22 cellular contexts compared by ENCODE assay signal in genomic region chr2:226320073-226320948, GRCh38.
"Had no signal": no experiment of that assay in that cellular context is flagged by ENCODE, and none has a peak within 500 bp of the region (broad histone marks: within the 10 kb centered on the region; RNA-seq: fewer than 3 reads in every experiment).

No MANE protein-coding gene starts in this region.

- H3K9me3 ChIP-seq: body of pancreas, left ventricle myocardium inferior, tibial nerve, uterus had no signal

- H3K36me3 ChIP-seq: left ventricle myocardium inferior, tibial nerve had no signal

- ATAC-seq: body of pancreas, esophagus mucosa, right cardiac atrium, WTC11 had no signal

- H3K4me3 ChIP-seq: body of pancreas, left ventricle myocardium inferior, skin epidermis, tibial nerve, uterus had no signal

- H3K4me1 ChIP-seq: body of pancreas, left ventricle myocardium inferior, tibial nerve, uterus had no signal

- DNase-seq: activated gamma-delta T cell treated with Interleukin-2 at 50 U/mL for 16 hours; activated T-cell treated with anti-CD3 and anti-CD28 coated beads, Interleukin-2, amount 50 U/mL, for 1 hour; anterior cingulate cortex; body of pancreas; caudate nucleus; dermis blood vessel endothelial cell; effector memory CD4-positive, alpha-beta T cell; foreskin melanocyte; glutamatergic neuron; hippocampal formation; kidney glomerular epithelial cell; left ventricle myocardium inferior; naive B cell; right cardiac atrium; stimulated activated CD4-positive, alpha-beta T cell treated with anti-CD3 and anti-CD28 coated beads, Interleukin-1b, Interleukin-23, amount 100 ng/mL, for 48 hours; T-helper 1 cell; T1000; uterus had no signal

- H3K27me3 ChIP-seq: body of pancreas, tibial nerve, uterus had no signal

- H3K27ac ChIP-seq: body of pancreas, left ventricle myocardium inferior, skin epidermis, tibial nerve, uterus had no signal
